Comparison of ENCODE assay signal across 1 cellular context in the genomic region with DNA sequence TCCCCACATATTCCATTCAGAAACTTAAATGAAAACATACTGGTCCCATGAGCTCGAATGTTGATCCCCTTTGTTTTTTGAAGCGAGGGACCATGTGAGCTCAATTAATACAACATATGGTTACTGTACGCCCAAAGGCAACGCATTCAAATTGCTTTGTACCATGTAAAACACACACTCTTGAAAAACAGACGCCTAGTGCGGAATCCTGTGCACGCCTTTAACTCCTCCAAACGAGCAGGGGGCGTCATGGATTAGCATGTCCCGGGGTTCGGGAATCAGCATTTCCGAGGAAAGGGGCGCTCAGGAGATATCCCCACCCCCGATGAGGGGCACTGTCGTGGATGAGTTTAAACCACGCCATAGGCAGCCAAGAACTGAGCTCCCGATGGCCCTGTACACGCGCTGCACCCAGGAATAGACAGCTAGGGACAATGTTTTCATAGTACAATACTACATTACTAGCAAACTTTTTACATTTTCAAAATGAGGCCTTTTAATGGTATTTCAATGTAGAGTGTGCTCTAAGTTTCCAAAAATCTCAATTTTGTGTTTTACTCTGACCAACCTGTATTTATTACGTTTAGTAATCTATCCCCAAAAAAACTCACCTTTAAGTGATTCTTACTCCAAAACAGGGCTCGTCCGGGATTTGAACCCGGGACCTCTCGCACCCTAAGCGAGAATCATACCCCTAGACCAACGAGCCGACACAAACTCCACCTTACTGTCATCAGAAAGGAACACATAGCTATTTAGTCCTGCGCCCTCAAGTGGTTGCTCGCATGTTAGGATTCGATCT.
TF ChIP-seq lines count a peak whose summit lies in the region.

No MANE protein-coding gene starts in this region.

TF ChIP-seq in IMR-90, 13 proteins besides CTCF, POLR2A, EP300 and RAD21 (continued from another document):
- TF ChIP-seq USF2 (IDR thresholded peaks at IDR 0.05; ENCODE audit: low read depth, low read length) (no peak), BHLHE40 (IDR thresholded peaks at IDR 0.05; ENCODE audit: low read depth, low read length) (no peak), CEBPB (IDR thresholded peaks at IDR 0.05; ENCODE audit: low read depth, low read length) (no peak)
